Comparison of ENCODE assay signal across 30 cellular contexts in the genomic region with DNA sequence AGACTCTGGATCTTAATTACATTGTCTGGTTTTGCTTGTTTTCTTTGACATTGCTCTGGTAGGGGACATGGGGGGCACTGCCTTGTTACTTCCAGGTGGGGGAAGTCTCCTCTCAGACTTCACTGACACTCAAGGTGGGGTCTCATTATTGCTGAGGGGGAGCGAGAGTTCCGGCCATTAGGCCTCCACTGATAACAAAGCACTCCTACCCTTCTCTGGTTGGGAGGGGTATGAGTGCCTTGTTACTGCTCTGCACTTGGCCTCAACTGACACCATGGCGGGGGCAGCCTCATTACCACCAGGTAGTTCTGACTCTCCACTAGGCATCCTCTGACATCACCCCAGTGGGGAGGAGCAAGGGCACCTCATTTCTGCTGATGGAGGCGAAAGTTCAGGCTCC. TPM values are rescaled to one million over a fixed set of nuclear protein-coding genes. Genes with fewer than 3 reads are reported as not detected.
"Had no signal": no experiment of that assay in that cellular context is flagged by ENCODE, and none has a peak within 500 bp of the region (broad histone marks: within the 10 kb centered on the region; RNA-seq: fewer than 3 reads in every experiment).

No MANE protein-coding gene starts in this region.

- H3K27ac ChIP-seq: adrenal gland, Peyer's patch, RWPE1, VCaP had no signal

- H3K4me1 ChIP-seq: adrenal gland, Peyer's patch had no signal

- H3K36me3 Mint-ChIP-seq: brain had no signal

- H3K36me3 ChIP-seq: adrenal gland, Peyer's patch had no signal

- DNase-seq: activated B cell treated with CpG ODN at 0.5 μM for 24 hours; activated CD4-positive, alpha-beta T cell treated with anti-CD3 and anti-CD28 coated beads for 48 hours; activated CD4-positive, alpha-beta T cell treated with anti-CD3 and anti-CD28 coated beads, Interleukin-2, amount 50 U/mL, for 4 hours; activated CD4-positive, CD25-positive, alpha-beta regulatory T cell treated with anti-CD3 and anti-CD28 coated beads, Interleukin-2, amount 50 U/mL, for 72 hours; activated CD8-positive, alpha-beta T cell treated with anti-CD3 and anti-CD28 coated beads, Interleukin-2, amount 10 ng/mL, durations not matched to agents 7 days and 5 days; activated gamma-delta T cell; activated naive CD4-positive, alpha-beta T cell treated with Interleukin-2 at 50 U/mL for 16 hours; activated T-cell treated with anti-CD3 and anti-CD28 coated beads, Interleukin-2, amount 50 U/mL, for 24 hours; adrenal gland; central memory CD4-positive, alpha-beta T cell; NCI-H1105; NCI-H1436; NCI-H1694 treated with DMSO at 0.1 percent for 48 hours; NCI-H2029; NCI-H345; NCI-H526; NCI-H748 treated with DMSO at 0.1 percent for 48 hours; NK-92 treated with Interleukin-12 subunit alpha and Interleukin-12 subunit beta, amount 100 ng/mL, for 24 hours; PC-3; Peyer's patch; SW 1271; T-helper 1 cell; T-helper 2 cell; T-helper 9 cell had no signal

- H3K4me1 Mint-ChIP-seq: activated B cell treated with CpG ODN at 0.5 μM for 24 hours; activated naive CD4-positive, alpha-beta T cell treated with anti-CD3 and anti-CD28 coated beads, Interleukin-2, amount 50 U/mL, for 24 hours; brain had no signal

- H3K4me3 Mint-ChIP-seq: activated B cell treated with CpG ODN at 0.5 μM for 24 hours; activated CD8-positive, alpha-beta T cell treated with anti-CD3 and anti-CD28 coated beads, Interleukin-2, amount 10 ng/mL, durations not matched to agents 7 days and 5 days; activated naive CD4-positive, alpha-beta T cell treated with anti-CD3 and anti-CD28 coated beads, Interleukin-2, amount 50 U/mL, for 24 hours; activated T-cell treated with anti-CD3 and anti-CD28 coated beads, Interleukin-2, amount 50 U/mL, for 24 hours; brain had no signal

- H3K27ac Mint-ChIP-seq: activated B cell treated with CpG ODN at 0.5 μM for 24 hours; activated CD8-positive, alpha-beta T cell treated with anti-CD3 and anti-CD28 coated beads, Interleukin-2, amount 10 ng/mL, durations not matched to agents 7 days and 5 days; activated naive CD4-positive, alpha-beta T cell treated with anti-CD3 and anti-CD28 coated beads, Interleukin-2, amount 50 U/mL, for 24 hours; activated T-cell treated with anti-CD3 and anti-CD28 coated beads, Interleukin-2, amount 50 U/mL, for 24 hours; activated T-helper 2 cell treated with anti-CD3 and anti-CD28 coated beads, Interferon-gamma antibody, Interleukin-2, Interleukin-4, amounts not matched to agents 10 μg/mL and 5 μg/mL and 100 μg/mL, durations not matched to agents 14 hours and 24 hours and 36 hours; brain had no signal

- H3K4me3 ChIP-seq: adrenal gland, Peyer's patch had no signal

- H3K27me3 ChIP-seq: adrenal gland, Peyer's patch had no signal

- H3K9me3 Mint-ChIP-seq: activated B cell treated with CpG ODN at 0.5 μM for 24 hours; activated T-cell treated with anti-CD3 and anti-CD28 coated beads, Interleukin-2, amount 50 U/mL, for 24 hours; activated T-helper 2 cell treated with anti-CD3 and anti-CD28 coated beads, Interferon-gamma antibody, Interleukin-2, Interleukin-4, amounts not matched to agents 10 μg/mL and 5 μg/mL and 100 μg/mL, durations not matched to agents 14 hours and 24 hours and 36 hours had no signal

- ATAC-seq: activated CD8-positive, alpha-beta T cell treated with anti-CD3 and anti-CD28 coated beads, Interleukin-2, amount 10 ng/mL, durations not matched to agents 7 days and 5 days; PC-3; Right ventricle myocardium inferior had no signal

RNA-seq across cellular contexts. Expression of gene SH3GL3, which starts 25.7 kb away (rescaled TPM):
- total RNA-seq: activated B cell treated with CpG ODN at 0.5 μM for 24 hours; activated CD8-positive, alpha-beta T cell treated with anti-CD3 and anti-CD28 coated beads, Interleukin-2, amount 10 ng/mL, durations not matched to agents 7 days and 5 days; Peyer's patch; Right ventricle myocardium inferior had no signal
